In genomic region chr5:173972844-173973613, GRCh38 we compare ENCODE assay signal across 8 cellular contexts. TPM values are rescaled to one million over a fixed set of nuclear protein-coding genes. Genes with fewer than 3 reads are reported as not detected.
DNase-seq lines count a peak whose midpoint lies in the region; FAIRE-seq and TF ChIP-seq lines count a peak whose summit lies in the region.

No MANE protein-coding gene starts in this region.

- no peak for TF ChIP-seq EP300 in esophagus muscularis mucosa (IDR thresholded peaks at IDR 0.05)

- H3K9ac ChIP-seq in mucosa of stomach (ENCODE audit: low read length) = peak overlapping the region; percentile 70

- H3K36me3 ChIP-seq in esophagus muscularis mucosa = no peaks in the 10 kb centered on the region
- no peaks in the 10 kb centered on the region for H3K36me3 ChIP-seq in mucosa of stomach (ENCODE audit: control insufficient read depth, insufficient read depth, low read length)

- no peaks in the 10 kb centered on the region for H3K27me3 ChIP-seq in esophagus muscularis mucosa
- H3K27me3 ChIP-seq in mucosa of stomach (ENCODE audit: control insufficient read depth, insufficient read depth, low read length) = peaks cover 11% of the 10 kb centered on the region

- peak; percentile 86 to 89 (median 88) for TF ChIP-seq CTCF in esophagus muscularis mucosa (IDR thresholded peaks at IDR 0.05)

- H3K4me3 ChIP-seq in esophagus muscularis mucosa (peak overlapping the region; percentile 50 to 65 (median 52)), mucosa of stomach (ENCODE audit: low read length) (peak overlapping the region; percentile 18)

- DNase-seq in AG08396 (ENCODE audit: low spot score) = peak; percentile 87
- peak; percentile 79 for DNase-seq in GM19239 (ENCODE audit: insufficient read length, low spot score)
- DNase-seq in HTR-8/SVneo (ENCODE audit: insufficient read length, low spot score) = peak; percentile 82
- DNase-seq in OCI-M1 (lab: John Stamatoyannopoulos, UW) = peak; percentile 86
- DNase-seq in activated T-cell treated with anti-CD3 and anti-CD28 coated beads, Interleukin-2, amount 50 U/mL, for 1 hour = peak; percentile 76
- peak; percentile 97 for DNase-seq in esophagus muscularis mucosa (ENCODE audit: extremely low spot score)
- DNase-seq in stimulated activated CD8-positive, alpha-beta memory T cell treated with anti-CD3 and anti-CD28 coated beads, Interleukin-4, amount 100 ng/mL, for 24 hours (ENCODE audit: low read depth) = peak; percentile 63

- FAIRE-seq in GM19239 (lab: Jason Lieb, UNC) = peak; percentile 92
- FAIRE-seq in HTR-8/SVneo (lab: Jason Lieb, UNC) = peak; percentile 33

- intact Hi-C loops in esophagus muscularis mucosa (cut with DNase I) = loop anchor here (1.0 to 10.0 kb wide), 4 partner anchors 86 to 678 kb away; partner anchors contain the start of gene CPEB4

- H3K9me3 ChIP-seq in esophagus muscularis mucosa (no peaks in the 10 kb centered on the region), mucosa of stomach (ENCODE audit: control insufficient read depth, low read length) (no peaks in the 10 kb centered on the region)

- H3K4me1 ChIP-seq in esophagus muscularis mucosa (peaks cover 11 to 18% (median 14%) of the 10 kb centered on the region in 4 donors), mucosa of stomach (ENCODE audit: control insufficient read depth, insufficient read depth, low read length) (peaks cover 13% of the 10 kb centered on the region)

- peak overlapping the region in 2 of 4 donors; percentile 12 to 57 for H3K27ac ChIP-seq in esophagus muscularis mucosa (replicated peaks in 1 of 4)

- TF ChIP-seq POLR2A in esophagus muscularis mucosa (IDR thresholded peaks at IDR 0.05; ENCODE audit: low read depth) = no peak

- WGBS in esophagus muscularis mucosa = 2% methylated on average over 25 of the region's 31 CpGs

RNA-seq across cellular contexts. Expression of gene C5orf47, which starts 15.9 kb away (rescaled TPM):
- total RNA-seq in esophagus muscularis mucosa = not detected
